In the genomic region with DNA sequence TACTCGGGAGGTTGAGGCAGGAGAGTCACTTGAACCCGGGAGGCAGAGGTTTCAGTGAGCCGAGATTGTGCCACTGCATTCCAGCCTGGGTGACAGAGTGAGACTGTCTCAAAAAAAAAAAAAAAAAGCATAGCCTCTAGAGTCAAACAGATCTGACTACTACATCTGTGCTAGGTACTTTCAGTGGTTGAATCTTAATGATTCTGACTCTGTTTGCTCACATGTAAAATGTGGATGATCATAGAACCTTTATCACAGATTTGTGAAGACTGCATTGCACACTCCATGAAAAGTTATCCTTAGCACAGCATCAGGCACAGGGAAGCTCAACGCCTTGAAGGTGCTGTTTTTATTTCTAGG, we compare ENCODE assay signal across 14 cellular contexts. TPM values are rescaled to one million over a fixed set of nuclear protein-coding genes. Genes with fewer than 3 reads are reported as not detected.
"Had no signal": no experiment of that assay in that cellular context is flagged by ENCODE, and none has a peak within 500 bp of the region (broad histone marks: within the 10 kb centered on the region; RNA-seq: fewer than 3 reads in every experiment).

No MANE protein-coding gene starts in this region.

RNA-seq across cellular contexts. Expression of gene CYP2A6, which starts 17.8 kb away (rescaled TPM):
- total RNA-seq: activated CD8-positive, alpha-beta memory T cell treated with anti-CD3 and anti-CD28 coated beads for 36 hours; activated T-cell treated with anti-CD3 and anti-CD28 coated beads, Interleukin-2, amount 50 U/mL, for 72 hours; dermis microvascular lymphatic vessel endothelial cell; fibroblast of lung; foreskin keratinocyte; lung microvascular endothelial cell; myocyte; renal cortical epithelial cell; T-helper 17 cell had no signal
- polyA plus RNA-seq: cardiac muscle cell, fibroblast of lung, foreskin keratinocyte had no signal

RNA-seq across cellular contexts. Expression of gene CYP2A7, which starts 49.6 kb away (rescaled TPM):
- total RNA-seq: activated CD8-positive, alpha-beta memory T cell treated with anti-CD3 and anti-CD28 coated beads for 36 hours; activated T-cell treated with anti-CD3 and anti-CD28 coated beads, Interleukin-2, amount 50 U/mL, for 72 hours; cardiac muscle cell; dermis microvascular lymphatic vessel endothelial cell; fibroblast of lung; foreskin keratinocyte; lung microvascular endothelial cell; mesothelial cell of epicardium; myocyte; renal cortical epithelial cell; subcutaneous adipose tissue; T-helper 17 cell; tibial nerve had no signal
- polyA plus RNA-seq: adipose tissue, cardiac muscle cell, fibroblast of lung, foreskin keratinocyte had no signal

RNA-seq across cellular contexts. Expression of gene MIA, which starts 57.1 kb away (rescaled TPM):
- total RNA-seq: activated CD8-positive, alpha-beta memory T cell treated with anti-CD3 and anti-CD28 coated beads for 36 hours; cardiac muscle cell; dermis microvascular lymphatic vessel endothelial cell; fibroblast of lung; lung microvascular endothelial cell; myocyte; renal cortical epithelial cell; subcutaneous adipose tissue; T-helper 17 cell had no signal
- polyA plus RNA-seq: cardiac muscle cell had no signal
